In the genomic region with DNA sequence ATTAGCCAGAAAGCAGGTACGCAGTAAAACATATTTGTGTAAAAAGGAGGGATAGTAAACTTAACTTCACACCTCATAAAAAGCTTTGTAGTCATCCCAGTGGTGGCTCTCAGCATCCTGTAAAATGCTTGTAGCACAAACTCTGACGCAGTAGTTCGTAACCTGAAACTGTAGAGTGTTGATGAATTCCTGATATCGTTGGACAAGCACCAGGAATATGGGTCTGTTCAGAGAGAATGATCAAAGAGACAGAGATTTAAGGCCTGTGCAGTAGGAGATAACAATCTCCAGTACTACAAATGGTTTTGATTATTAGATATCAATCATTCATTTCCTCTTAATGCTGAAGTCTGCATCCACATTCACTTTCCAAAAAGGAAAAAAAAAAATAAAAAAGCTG, we compare ENCODE assay signal across 15 cellular contexts.
DNase-seq lines count a peak whose midpoint lies in the region; ATAC-seq and TF ChIP-seq lines count a peak whose summit lies in the region.
"Had no signal": no experiment of that assay in that cellular context is flagged by ENCODE, and none has a peak within 500 bp of the region (broad histone marks: within the 10 kb centered on the region; RNA-seq: fewer than 3 reads in every experiment).

No MANE protein-coding gene starts in this region.

- peak; percentile 60 for DNase-seq in EH (ENCODE audit: low read depth)
- DNase-seq in NCI-H146 (lab: John Stamatoyannopoulos, UW) = peak; percentile 63
- no peak for DNase-seq in sciatic nerve (ENCODE audit: low spot score)
- DNase-seq in activated naive CD8-positive, alpha-beta T cell treated with anti-CD3 and anti-CD28 coated beads, Interleukin-2, amount 50 U/mL, for 24 hours = no peak
- DNase-seq in activated T-cell treated with anti-CD3 and anti-CD28 coated beads, Interleukin-2, amount 50 U/mL, for 48 hours = no peak
- no peak for DNase-seq in heart left ventricle
- DNase-seq: activated CD4-positive, alpha-beta T cell treated with anti-CD3 and anti-CD28 coated beads for 4 hours; immature natural killer cell; retina; testis had no signal

- intact Hi-C loops in sciatic nerve (cut with DNase I) = no loop called here
- intact Hi-C loops in heart left ventricle (cut with DNase I) = no loop called here

- no peak for TF ChIP-seq CTCF in heart left ventricle (IDR thresholded peaks at IDR 0.05)

- no peaks in the 10 kb centered on the region for H3K27me3 ChIP-seq in heart left ventricle
- H3K27me3 ChIP-seq: cardiac muscle cell, testis had no signal

- no peaks in the 10 kb centered on the region for H3K4me1 Mint-ChIP-seq in activated naive CD8-positive, alpha-beta T cell treated with anti-CD3 and anti-CD28 coated beads, Interleukin-2, amount 50 U/mL, for 24 hours
- H3K4me1 Mint-ChIP-seq: activated T-helper 17 cell treated with anti-CD3 and anti-CD28 coated beads, Interleukin-2, amount 50 U/mL, for 72 hours; immature natural killer cell had no signal

- no peaks in the 10 kb centered on the region for H3K36me3 Mint-ChIP-seq in activated naive CD8-positive, alpha-beta T cell treated with anti-CD3 and anti-CD28 coated beads, Interleukin-2, amount 50 U/mL, for 24 hours (ENCODE audit: low read depth)

- no peaks in the 10 kb centered on the region for H3K4me1 ChIP-seq in heart left ventricle
- H3K4me1 ChIP-seq: testis had no signal

- H3K27ac ChIP-seq in heart left ventricle = no peak overlapping the region
- H3K27ac ChIP-seq: cardiac muscle cell, epithelial cell of prostate, testis had no signal

- no peaks in the 10 kb centered on the region for H3K27me3 Mint-ChIP-seq in activated naive CD8-positive, alpha-beta T cell treated with anti-CD3 and anti-CD28 coated beads, Interleukin-2, amount 50 U/mL, for 24 hours
- H3K27me3 Mint-ChIP-seq: activated T-helper 17 cell treated with anti-CD3 and anti-CD28 coated beads, Interleukin-2, amount 50 U/mL, for 72 hours had no signal

- no peaks in the 10 kb centered on the region for H3K9me3 Mint-ChIP-seq in activated naive CD8-positive, alpha-beta T cell treated with anti-CD3 and anti-CD28 coated beads, Interleukin-2, amount 50 U/mL, for 24 hours
- H3K9me3 Mint-ChIP-seq: activated T-helper 17 cell treated with anti-CD3 and anti-CD28 coated beads, Interleukin-2, amount 50 U/mL, for 72 hours; immature natural killer cell had no signal

- no peak for TF ChIP-seq POLR2A in heart left ventricle (IDR thresholded peaks at IDR 0.05)

- peaks cover 0 to 14% (median 0%) of the 10 kb centered on the region in 9 donors for H3K36me3 ChIP-seq in heart left ventricle
- H3K36me3 ChIP-seq: cardiac muscle cell had no signal

- no peak overlapping the region for H3K4me3 Mint-ChIP-seq in activated naive CD8-positive, alpha-beta T cell treated with anti-CD3 and anti-CD28 coated beads, Interleukin-2, amount 50 U/mL, for 24 hours
- H3K4me3 Mint-ChIP-seq: activated T-helper 17 cell treated with anti-CD3 and anti-CD28 coated beads, Interleukin-2, amount 50 U/mL, for 72 hours; immature natural killer cell had no signal

- peak; percentile 89 for ATAC-seq in SK-N-SH treated with all-trans-retinoic acid at 6 μM for 48 hours
- peak; percentile 83 for ATAC-seq in sciatic nerve
- ATAC-seq in activated naive CD8-positive, alpha-beta T cell treated with anti-CD3 and anti-CD28 coated beads, Interleukin-2, amount 50 U/mL, for 24 hours = no peak
- no peak for ATAC-seq in GM21825 (IDR thresholded peaks at IDR 0.05; ENCODE audit: unreplicated experiment)
- no peak for ATAC-seq in heart left ventricle
- ATAC-seq: activated T-helper 17 cell treated with anti-CD3 and anti-CD28 coated beads, Interleukin-2, amount 50 U/mL, for 72 hours had no signal

- H3K9me3 ChIP-seq in heart left ventricle = no peaks in the 10 kb centered on the region
- H3K9me3 ChIP-seq: testis had no signal

- H3K4me3 ChIP-seq in heart left ventricle = no peak overlapping the region
- H3K4me3 ChIP-seq: cardiac muscle cell, testis had no signal

- 72 to 76% (median 73%) methylated on average over 4 of the region's 4 CpGs for WGBS in heart left ventricle, 4 donors

- H3K27ac Mint-ChIP-seq in activated naive CD8-positive, alpha-beta T cell treated with anti-CD3 and anti-CD28 coated beads, Interleukin-2, amount 50 U/mL, for 24 hours = no peak overlapping the region
- H3K27ac Mint-ChIP-seq: activated T-helper 17 cell treated with anti-CD3 and anti-CD28 coated beads, Interleukin-2, amount 50 U/mL, for 72 hours; immature natural killer cell had no signal

TF ChIP-seq in SK-N-SH treated with all-trans-retinoic acid at 6 μM for 48 hours, 23 proteins besides CTCF, POLR2A, EP300 and RAD21 (continues in another document):
- TF ChIP-seq, protein P1, sequence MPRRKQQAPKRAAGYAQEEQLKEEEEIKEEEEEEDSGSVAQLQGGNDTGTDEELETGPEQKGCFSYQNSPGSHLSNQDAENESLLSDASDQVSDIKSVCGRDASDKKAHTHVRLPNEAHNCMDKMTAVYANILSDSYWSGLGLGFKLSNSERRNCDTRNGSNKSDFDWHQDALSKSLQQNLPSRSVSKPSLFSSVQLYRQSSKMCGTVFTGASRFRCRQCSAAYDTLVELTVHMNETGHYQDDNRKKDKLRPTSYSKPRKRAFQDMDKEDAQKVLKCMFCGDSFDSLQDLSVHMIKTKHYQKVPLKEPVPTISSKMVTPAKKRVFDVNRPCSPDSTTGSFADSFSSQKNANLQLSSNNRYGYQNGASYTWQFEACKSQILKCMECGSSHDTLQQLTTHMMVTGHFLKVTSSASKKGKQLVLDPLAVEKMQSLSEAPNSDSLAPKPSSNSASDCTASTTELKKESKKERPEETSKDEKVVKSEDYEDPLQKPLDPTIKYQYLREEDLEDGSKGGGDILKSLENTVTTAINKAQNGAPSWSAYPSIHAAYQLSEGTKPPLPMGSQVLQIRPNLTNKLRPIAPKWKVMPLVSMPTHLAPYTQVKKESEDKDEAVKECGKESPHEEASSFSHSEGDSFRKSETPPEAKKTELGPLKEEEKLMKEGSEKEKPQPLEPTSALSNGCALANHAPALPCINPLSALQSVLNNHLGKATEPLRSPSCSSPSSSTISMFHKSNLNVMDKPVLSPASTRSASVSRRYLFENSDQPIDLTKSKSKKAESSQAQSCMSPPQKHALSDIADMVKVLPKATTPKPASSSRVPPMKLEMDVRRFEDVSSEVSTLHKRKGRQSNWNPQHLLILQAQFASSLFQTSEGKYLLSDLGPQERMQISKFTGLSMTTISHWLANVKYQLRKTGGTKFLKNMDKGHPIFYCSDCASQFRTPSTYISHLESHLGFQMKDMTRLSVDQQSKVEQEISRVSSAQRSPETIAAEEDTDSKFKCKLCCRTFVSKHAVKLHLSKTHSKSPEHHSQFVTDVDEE (CRISPR knock-in tag; IDR thresholded peaks at IDR 0.05) = peak; percentile 100
- TF ChIP-seq, protein P2, sequence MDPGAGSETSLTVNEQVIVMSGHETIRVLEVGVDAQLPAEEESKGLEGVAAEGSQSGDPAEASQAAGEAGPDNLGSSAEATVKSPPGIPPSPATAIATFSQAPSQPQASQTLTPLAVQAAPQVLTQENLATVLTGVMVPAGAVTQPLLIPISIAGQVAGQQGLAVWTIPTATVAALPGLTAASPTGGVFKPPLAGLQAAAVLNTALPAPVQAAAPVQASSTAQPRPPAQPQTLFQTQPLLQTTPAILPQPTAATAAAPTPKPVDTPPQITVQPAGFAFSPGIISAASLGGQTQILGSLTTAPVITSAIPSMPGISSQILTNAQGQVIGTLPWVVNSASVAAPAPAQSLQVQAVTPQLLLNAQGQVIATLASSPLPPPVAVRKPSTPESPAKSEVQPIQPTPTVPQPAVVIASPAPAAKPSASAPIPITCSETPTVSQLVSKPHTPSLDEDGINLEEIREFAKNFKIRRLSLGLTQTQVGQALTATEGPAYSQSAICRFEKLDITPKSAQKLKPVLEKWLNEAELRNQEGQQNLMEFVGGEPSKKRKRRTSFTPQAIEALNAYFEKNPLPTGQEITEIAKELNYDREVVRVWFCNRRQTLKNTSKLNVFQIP (CRISPR knock-in tag; IDR thresholded peaks at IDR 0.05; ENCODE audit: borderline replicate concordance, low read depth) = 0 out of 2 replicates have a peak, but pooled peaks have one; percentile 48
- TF ChIP-seq RARB (CRISPR knock-in tag; IDR thresholded peaks at IDR 0.05) (peak; percentile 77; the same call in 1 of the 2 replicates), CSDC2 (CRISPR knock-in tag; IDR thresholded peaks at IDR 0.05) (no peak), TCF4 (CRISPR knock-in tag; IDR thresholded peaks at IDR 0.05; ENCODE audit: borderline replicate concordance) (peak; percentile 99), ZNF8 (CRISPR knock-in tag; IDR thresholded peaks at IDR 0.05) (0 out of 2 replicates have a peak, but pooled peaks have one; percentile 8), ZC3H10 (CRISPR knock-in tag; IDR thresholded peaks at IDR 0.05) (peak; percentile 92), ISL1 (CRISPR knock-in tag; IDR thresholded peaks at IDR 0.05) (peak; percentile 89)
- TF ChIP-seq, protein P3, sequence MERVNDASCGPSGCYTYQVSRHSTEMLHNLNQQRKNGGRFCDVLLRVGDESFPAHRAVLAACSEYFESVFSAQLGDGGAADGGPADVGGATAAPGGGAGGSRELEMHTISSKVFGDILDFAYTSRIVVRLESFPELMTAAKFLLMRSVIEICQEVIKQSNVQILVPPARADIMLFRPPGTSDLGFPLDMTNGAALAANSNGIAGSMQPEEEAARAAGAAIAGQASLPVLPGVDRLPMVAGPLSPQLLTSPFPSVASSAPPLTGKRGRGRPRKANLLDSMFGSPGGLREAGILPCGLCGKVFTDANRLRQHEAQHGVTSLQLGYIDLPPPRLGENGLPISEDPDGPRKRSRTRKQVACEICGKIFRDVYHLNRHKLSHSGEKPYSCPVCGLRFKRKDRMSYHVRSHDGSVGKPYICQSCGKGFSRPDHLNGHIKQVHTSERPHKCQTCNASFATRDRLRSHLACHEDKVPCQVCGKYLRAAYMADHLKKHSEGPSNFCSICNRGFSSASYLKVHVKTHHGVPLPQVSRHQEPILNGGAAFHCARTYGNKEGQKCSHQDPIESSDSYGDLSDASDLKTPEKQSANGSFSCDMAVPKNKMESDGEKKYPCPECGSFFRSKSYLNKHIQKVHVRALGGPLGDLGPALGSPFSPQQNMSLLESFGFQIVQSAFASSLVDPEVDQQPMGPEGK (CRISPR knock-in tag; IDR thresholded peaks at IDR 0.05; ENCODE audit: borderline replicate concordance) = 0 out of 2 replicates have a peak, but pooled peaks have one; percentile 43
- TF ChIP-seq, protein P4, sequence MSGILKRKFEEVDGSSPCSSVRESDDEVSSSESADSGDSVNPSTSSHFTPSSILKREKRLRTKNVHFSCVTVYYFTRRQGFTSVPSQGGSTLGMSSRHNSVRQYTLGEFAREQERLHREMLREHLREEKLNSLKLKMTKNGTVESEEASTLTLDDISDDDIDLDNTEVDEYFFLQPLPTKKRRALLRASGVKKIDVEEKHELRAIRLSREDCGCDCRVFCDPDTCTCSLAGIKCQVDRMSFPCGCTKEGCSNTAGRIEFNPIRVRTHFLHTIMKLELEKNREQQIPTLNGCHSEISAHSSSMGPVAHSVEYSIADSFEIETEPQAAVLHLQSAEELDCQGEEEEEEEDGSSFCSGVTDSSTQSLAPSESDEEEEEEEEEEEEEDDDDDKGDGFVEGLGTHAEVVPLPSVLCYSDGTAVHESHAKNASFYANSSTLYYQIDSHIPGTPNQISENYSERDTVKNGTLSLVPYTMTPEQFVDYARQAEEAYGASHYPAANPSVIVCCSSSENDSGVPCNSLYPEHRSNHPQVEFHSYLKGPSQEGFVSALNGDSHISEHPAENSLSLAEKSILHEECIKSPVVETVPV (CRISPR knock-in tag; IDR thresholded peaks at IDR 0.05) = peak; percentile 93

Comparison
In these comparisons a context has a peak if more than half of its experiments do, and no peak if none do; other contexts are left out.
1. DNase-seq: peak in EH (single experiment) and NCI-H146 (single experiment); none in sciatic nerve (single experiment), activated naive CD8-positive, alpha-beta T cell treated with anti-CD3 and anti-CD28 coated beads, Interleukin-2, amount 50 U/mL, for 24 hours (single experiment), activated T-cell treated with anti-CD3 and anti-CD28 coated beads, Interleukin-2, amount 50 U/mL, for 48 hours (0 of 2) and heart left ventricle (0 of 5).
2. ATAC-seq: peak in SK-N-SH treated with all-trans-retinoic acid at 6 μM for 48 hours (single experiment) and sciatic nerve (single experiment); none in activated naive CD8-positive, alpha-beta T cell treated with anti-CD3 and anti-CD28 coated beads, Interleukin-2, amount 50 U/mL, for 24 hours (single experiment), GM21825 (single experiment) and heart left ventricle (0 of 4).